Comparison of ENCODE assay signal across 2 cellular contexts in genomic region chr20:53788253-53789022, GRCh38.
A peak's percentile ranks its signal among the peaks of the same experiment; 100 is the strongest.
TF ChIP-seq lines count a peak whose summit lies in the region.

No MANE protein-coding gene starts in this region.

TF ChIP-seq in IMR-90, 13 proteins besides CTCF, POLR2A, EP300 and RAD21 (continued from another document):
- TF ChIP-seq MAFK (IDR thresholded peaks at IDR 0.05; ENCODE audit: low read depth, low read length): peak; percentile 97

TF ChIP-seq in HepG2, 621 proteins besides CTCF, POLR2A, EP300 and RAD21:
- TF ChIP-seq ZXDC (CRISPR knock-in tag; IDR thresholded peaks at IDR 0.05) (no peak), MAFF (IDR thresholded peaks at IDR 0.05; ENCODE audit: low read depth, low read length) (peak; percentile 98), MAFK (conservative IDR thresholded peaks at IDR 0.05 in 1 of 2, IDR thresholded peaks at IDR 0.05 in 1 of 2; ENCODE audit: low read length in 2 of 2) (peak; percentile 98 to 99), POLR2G (IDR thresholded peaks at IDR 0.05; ENCODE audit: low read depth, low read length) (no peak), ZNF710 (CRISPR knock-in tag; IDR thresholded peaks at IDR 0.05; ENCODE audit: borderline replicate concordance) (peak; percentile 37; the same call in 1 of the 2 replicates), BCL3 (CRISPR knock-in tag; IDR thresholded peaks at IDR 0.05) (0 out of 2 replicates have a peak, but pooled peaks have one; percentile 9), RNF2 (conservative IDR thresholded peaks at IDR 0.05; ENCODE audit: low read depth) (no peak), ZNF121 (CRISPR knock-in tag; IDR thresholded peaks at IDR 0.05) (peak; percentile 72; the same call in 1 of the 2 replicates), ZNF24 (IDR thresholded peaks at IDR 0.05) (peak; percentile 46; the same call in 1 of the 2 replicates)
